In the genomic region with DNA sequence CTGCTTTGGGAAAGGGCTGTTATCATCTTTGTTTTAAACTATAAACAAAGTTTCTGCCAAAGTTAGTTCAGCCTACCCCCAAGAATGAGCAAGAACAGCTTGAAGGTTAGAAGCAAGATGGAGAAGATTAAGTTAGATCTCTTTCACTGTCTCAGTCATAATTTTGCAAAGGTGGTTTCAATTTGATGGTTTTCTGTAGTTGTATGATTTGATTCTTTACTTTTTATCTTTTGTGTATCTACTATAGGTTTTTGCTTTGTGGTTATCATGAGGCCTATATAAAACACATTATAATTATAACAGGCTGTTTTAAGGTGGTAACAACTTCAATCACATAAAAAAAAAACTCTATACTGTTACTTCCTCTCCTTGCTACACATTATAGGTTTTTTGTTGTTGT, we compare ENCODE assay signal across 17 cellular contexts.
"Had no signal": no experiment of that assay in that cellular context is flagged by ENCODE, and none has a peak within 500 bp of the region (broad histone marks: within the 10 kb centered on the region; RNA-seq: fewer than 3 reads in every experiment).

No MANE protein-coding gene starts in this region.

- H3K27ac ChIP-seq: neutrophil, psoas muscle, right lobe of liver, tibial artery, upper lobe of right lung, vagina had no signal

- H3K27me3 ChIP-seq: neutrophil, right lobe of liver, tibial artery, upper lobe of right lung, vagina had no signal

- H3K9me3 Mint-ChIP-seq: stimulated activated naive CD8-positive, alpha-beta T cell treated with anti-CD3 and anti-CD28 coated beads, Interleukin-15, Interleukin-2, amounts not matched to agents 100 ng/mL and 50 ng/mL, for 24 hours had no signal

- H3K36me3 Mint-ChIP-seq: stimulated activated memory B cell treated with anti-CD40 and anti-IgM and Interleukin-4, amounts not matched to agents 10 μg/mL and 1 μg/mL and 100 μg/mL, for 72 hours had no signal

- ATAC-seq: left lobe of liver; mucosa of descending colon; naive thymus-derived CD8-positive, alpha-beta T cell; psoas muscle; right lobe of liver; stimulated activated memory B cell treated with anti-CD40 and anti-IgM and Interleukin-4, amounts not matched to agents 10 μg/mL and 1 μg/mL and 100 μg/mL, for 72 hours; upper lobe of right lung had no signal

- H3K4me3 ChIP-seq: mucosa of descending colon, psoas muscle, right lobe of liver, tibial artery, upper lobe of right lung, vagina had no signal

- H3K36me3 ChIP-seq: neutrophil, right lobe of liver, tibial artery, upper lobe of right lung, vagina had no signal

- H3K9me3 ChIP-seq: mucosa of descending colon, neutrophil, psoas muscle, right lobe of liver, upper lobe of right lung had no signal

- H3K27me3 Mint-ChIP-seq: dendritic cell treated with granulocyte-macrophage colony-stimulating factor and Interleukin-4, amounts not matched to agents 40 ng/mL and 50 ng/mL, for 4 days; naive thymus-derived CD8-positive, alpha-beta T cell; stimulated activated naive CD8-positive, alpha-beta T cell treated with anti-CD3 and anti-CD28 coated beads, Interleukin-15, Interleukin-2, amounts not matched to agents 100 ng/mL and 50 ng/mL, for 24 hours had no signal

- H3K4me1 ChIP-seq: psoas muscle, right lobe of liver, tibial artery, upper lobe of right lung, vagina had no signal

- DNase-seq: foreskin melanocyte; head of caudate nucleus; hippocampal formation; mucosa of descending colon; naive thymus-derived CD8-positive, alpha-beta T cell; psoas muscle; retina; right lobe of liver; stimulated activated CD4-positive, alpha-beta T cell treated with anti-CD3 and anti-CD28 coated beads, Interleukin-4, amount 100 ng/mL, for 1 hour; tibial artery; upper lobe of right lung had no signal

- H3K4me1 Mint-ChIP-seq: naive thymus-derived CD8-positive, alpha-beta T cell; stimulated activated memory B cell treated with anti-CD40 and anti-IgM and Interleukin-4, amounts not matched to agents 10 μg/mL and 1 μg/mL and 100 μg/mL, for 72 hours had no signal

- H3K27ac Mint-ChIP-seq: dendritic cell treated with granulocyte-macrophage colony-stimulating factor and Interleukin-4, amounts not matched to agents 40 ng/mL and 50 ng/mL, for 4 days; naive thymus-derived CD8-positive, alpha-beta T cell; stimulated activated memory B cell treated with anti-CD40 and anti-IgM and Interleukin-4, amounts not matched to agents 10 μg/mL and 1 μg/mL and 100 μg/mL, for 72 hours; stimulated activated naive CD8-positive, alpha-beta T cell treated with anti-CD3 and anti-CD28 coated beads, Interleukin-15, Interleukin-2, amounts not matched to agents 100 ng/mL and 50 ng/mL, for 24 hours had no signal

- H3K4me3 Mint-ChIP-seq: dendritic cell treated with granulocyte-macrophage colony-stimulating factor and Interleukin-4, amounts not matched to agents 40 ng/mL and 50 ng/mL, for 4 days; naive thymus-derived CD8-positive, alpha-beta T cell; stimulated activated memory B cell treated with anti-CD40 and anti-IgM and Interleukin-4, amounts not matched to agents 10 μg/mL and 1 μg/mL and 100 μg/mL, for 72 hours; stimulated activated naive CD8-positive, alpha-beta T cell treated with anti-CD3 and anti-CD28 coated beads, Interleukin-15, Interleukin-2, amounts not matched to agents 100 ng/mL and 50 ng/mL, for 24 hours had no signal
